12 cellular contexts compared by ENCODE assay signal in the genomic region with DNA sequence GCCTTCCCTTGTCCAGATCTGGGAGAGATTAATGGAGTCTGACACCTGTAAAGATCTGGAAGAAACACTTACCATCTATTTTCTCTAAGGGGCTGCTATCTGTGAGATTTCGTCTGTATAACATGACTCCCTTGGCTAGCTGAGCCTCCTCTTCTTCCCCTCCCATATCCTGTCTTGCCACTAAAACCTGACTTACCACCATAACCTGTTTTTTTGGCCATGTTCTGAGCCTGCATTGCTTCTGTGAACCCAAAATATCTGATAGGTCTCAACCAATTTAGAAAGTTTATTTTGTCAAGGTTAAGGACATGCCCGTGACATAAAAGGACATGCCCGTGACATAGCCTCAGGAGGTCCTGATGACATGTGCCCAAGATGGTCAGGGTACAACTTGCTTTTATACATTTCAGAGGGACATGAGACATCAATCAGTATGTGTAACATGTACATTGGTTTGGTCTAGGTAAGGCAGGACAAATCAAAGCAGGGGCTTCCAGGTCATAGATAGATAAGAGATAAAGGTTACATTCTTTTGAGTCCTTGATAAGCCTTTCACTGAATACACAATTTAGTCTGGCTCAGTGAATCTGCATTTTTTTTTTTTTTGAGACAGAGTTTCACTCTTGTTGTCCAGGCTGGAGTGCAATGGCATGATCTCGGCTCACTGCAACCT.
"Had no signal": no experiment of that assay in that cellular context is flagged by ENCODE, and none has a peak within 500 bp of the region (broad histone marks: within the 10 kb centered on the region; RNA-seq: fewer than 3 reads in every experiment).

No MANE protein-coding gene starts in this region.

- H3K4me1 ChIP-seq: ascending aorta had no signal

- DNase-seq: activated naive CD4-positive, alpha-beta T cell treated with Interleukin-2 at 50 U/mL for 16 hours; foreskin melanocyte; heart left ventricle; midbrain; sigmoid colon; stimulated activated CD4-positive, alpha-beta T cell treated with anti-CD3 and anti-CD28 coated beads, Interleukin-1b, Interleukin-23, amount 100 ng/mL, for 48 hours; stomach; testis had no signal

- H3K27me3 ChIP-seq: ascending aorta, heart left ventricle, sigmoid colon, stomach, testis had no signal

- ATAC-seq: heart left ventricle had no signal

- H3K4me3 ChIP-seq: ascending aorta, heart left ventricle, lung, sigmoid colon, stomach, testis had no signal

- H3K9me3 ChIP-seq: ascending aorta, heart left ventricle, sigmoid colon, stomach, testis had no signal

- H3K27ac ChIP-seq: ascending aorta, sigmoid colon, stomach had no signal

- H3K27ac Mint-ChIP-seq: T-helper 2 cell treated with Interferon-gamma antibody and Interleukin-4, amounts not matched to agents 5 μg/mL and 100 μg/mL, for 36 hours had no signal

- H3K9me3 Mint-ChIP-seq: neural crest cell; T-helper 2 cell treated with Interferon-gamma antibody and Interleukin-4, amounts not matched to agents 5 μg/mL and 100 μg/mL, for 36 hours had no signal

- H3K4me3 Mint-ChIP-seq: neural crest cell; T-helper 2 cell treated with Interferon-gamma antibody and Interleukin-4, amounts not matched to agents 5 μg/mL and 100 μg/mL, for 36 hours had no signal
